12 cellular contexts compared by ENCODE assay signal in the genomic region with DNA sequence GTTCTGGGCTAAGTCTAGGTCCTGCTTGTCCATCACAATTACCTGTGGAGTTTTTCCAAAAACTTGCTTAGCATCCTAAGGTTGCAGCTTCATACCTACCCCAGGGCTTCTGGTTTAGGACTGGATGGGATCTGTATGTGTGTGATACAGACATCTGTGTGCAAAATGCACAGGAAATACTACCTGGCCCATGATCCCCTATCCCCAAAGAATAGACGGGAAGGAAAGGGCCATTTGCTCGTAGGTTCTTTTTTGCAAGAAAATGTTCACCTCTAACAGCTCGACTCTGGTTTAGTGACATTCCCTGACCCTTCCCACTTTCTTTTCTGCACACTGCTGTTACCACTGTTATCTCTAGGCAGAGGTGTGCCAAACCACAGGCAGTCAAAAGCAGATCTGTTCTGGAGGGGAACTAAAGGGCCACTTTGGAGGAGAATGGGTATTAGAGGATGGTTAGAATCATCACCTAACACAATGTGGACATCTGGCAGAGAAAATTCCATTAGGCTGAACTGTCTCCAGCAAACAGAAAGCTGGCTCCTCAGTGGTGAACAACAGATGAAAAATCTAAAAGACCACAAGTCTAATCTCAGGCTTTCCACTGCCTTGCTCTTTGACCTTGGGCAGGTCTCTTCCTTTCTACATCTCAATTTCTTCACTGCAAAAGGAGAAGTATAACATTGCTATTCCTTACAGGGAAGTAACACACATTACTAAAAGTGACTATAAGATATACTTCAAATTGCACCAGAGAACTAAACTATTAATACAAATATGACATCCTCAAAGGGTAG.
DNase-seq lines count a peak whose midpoint lies in the region; ATAC-seq, FAIRE-seq and TF ChIP-seq lines count a peak whose summit lies in the region.
"Had no signal": no experiment of that assay in that cellular context is flagged by ENCODE, and none has a peak within 500 bp of the region (broad histone marks: within the 10 kb centered on the region; RNA-seq: fewer than 3 reads in every experiment).

No MANE protein-coding gene starts in this region.

- FAIRE-seq in bronchial epithelial cell (lab: Jason Lieb, UNC), result no peak
- FAIRE-seq: GM12878 had no signal

- no peak for TF ChIP-seq CTCF in bronchial epithelial cell (IDR thresholded peaks at IDR 0.05; ENCODE audit: insufficient read depth, low read length, severe bottlenecking)
- TF ChIP-seq CTCF in omental fat pad (IDR thresholded peaks at IDR 0.05), result no peak
- TF ChIP-seq CTCF in colonic mucosa (IDR thresholded peaks at IDR 0.05), result no peak
- no peak for TF ChIP-seq CTCF in uterus (IDR thresholded peaks at IDR 0.05)

- H3K4me3 ChIP-seq in bronchial epithelial cell (ENCODE audit: low read depth, low read length), result no peak overlapping the region
- H3K4me3 ChIP-seq in colonic mucosa, result no peak overlapping the region
- H3K4me3 ChIP-seq in uterus, result no peak overlapping the region
- H3K4me3 ChIP-seq: GM12878, neural progenitor cell had no signal

- no peaks in the 10 kb centered on the region for H3K9me3 ChIP-seq in colonic mucosa
- no peaks in the 10 kb centered on the region for H3K9me3 ChIP-seq in uterus

- peak; percentile 28 for ATAC-seq in omental fat pad (ENCODE audit: low FRiP score)
- no peak for ATAC-seq in GM18502 (IDR thresholded peaks at IDR 0.05; ENCODE audit: poor library complexity, unreplicated experiment)
- ATAC-seq: GM12878 had no signal

- H3K27me3 ChIP-seq in bronchial epithelial cell (ENCODE audit: control insufficient read depth, insufficient read depth, low read length) (no peaks in the 10 kb centered on the region), colonic mucosa (no peaks in the 10 kb centered on the region), uterus (no peaks in the 10 kb centered on the region)
- H3K27me3 ChIP-seq: neural progenitor cell had no signal

- H3K9ac ChIP-seq in colonic mucosa (ENCODE audit: low read depth in 2 of 2, low read length in 2 of 2), result no peak overlapping the region
- H3K9ac ChIP-seq: neural progenitor cell had no signal

- peaks cover 5% of the 10 kb centered on the region for H3K36me3 ChIP-seq in bronchial epithelial cell (ENCODE audit: control insufficient read depth, insufficient read depth, low read length)
- no peaks in the 10 kb centered on the region for H3K36me3 ChIP-seq in colonic mucosa
- no peaks in the 10 kb centered on the region for H3K36me3 ChIP-seq in uterus
- H3K36me3 ChIP-seq: neural progenitor cell had no signal

- no peaks in the 10 kb centered on the region for H3K4me1 ChIP-seq in colonic mucosa
- H3K4me1 ChIP-seq in uterus, result peaks cover 0 to 8% of the 10 kb centered on the region in 2 donors

- intact Hi-C loops in colonic mucosa (cut with DNase I), result no loop called here
- intact Hi-C loops in uterus (cut with DNase I; ENCODE audit: low total_unique reads), result no loop called here

- DNase-seq in GF-D8 (lab: John Stamatoyannopoulos, UW) (peak; percentile 35), NCI-H2029 (lab: John Stamatoyannopoulos, UW) (peak; percentile 50), bronchial epithelial cell (ENCODE audit: low read depth) (peak; percentile 41), omental fat pad (ENCODE audit: low spot score) (no peak), colonic mucosa (no peak), uterus (no peak), mesenteric fat pad (ENCODE audit: low spot score) (no peak)
- DNase-seq: NCI-H1930; stimulated activated naive CD4-positive, alpha-beta T cell had no signal

- no peak for TF ChIP-seq POLR2A in uterus (IDR thresholded peaks at IDR 0.05)

- H3K27ac ChIP-seq in colonic mucosa, result no peak overlapping the region
- H3K27ac ChIP-seq in uterus, result peak overlapping the region in 1 of 2 donors; percentile 41
- H3K27ac ChIP-seq: neural progenitor cell had no signal

Comparison
In these comparisons a context has a peak if more than half of its experiments do, and no peak if none do; other contexts are left out.
1. DNase-seq: peak in GF-D8 (single experiment), NCI-H2029 (single experiment) and bronchial epithelial cell (single experiment); none in omental fat pad (single experiment), colonic mucosa (single experiment), uterus (0 of 2) and mesenteric fat pad (single experiment).